Comparison of ENCODE assay signal across 8 cellular contexts in the genomic region with DNA sequence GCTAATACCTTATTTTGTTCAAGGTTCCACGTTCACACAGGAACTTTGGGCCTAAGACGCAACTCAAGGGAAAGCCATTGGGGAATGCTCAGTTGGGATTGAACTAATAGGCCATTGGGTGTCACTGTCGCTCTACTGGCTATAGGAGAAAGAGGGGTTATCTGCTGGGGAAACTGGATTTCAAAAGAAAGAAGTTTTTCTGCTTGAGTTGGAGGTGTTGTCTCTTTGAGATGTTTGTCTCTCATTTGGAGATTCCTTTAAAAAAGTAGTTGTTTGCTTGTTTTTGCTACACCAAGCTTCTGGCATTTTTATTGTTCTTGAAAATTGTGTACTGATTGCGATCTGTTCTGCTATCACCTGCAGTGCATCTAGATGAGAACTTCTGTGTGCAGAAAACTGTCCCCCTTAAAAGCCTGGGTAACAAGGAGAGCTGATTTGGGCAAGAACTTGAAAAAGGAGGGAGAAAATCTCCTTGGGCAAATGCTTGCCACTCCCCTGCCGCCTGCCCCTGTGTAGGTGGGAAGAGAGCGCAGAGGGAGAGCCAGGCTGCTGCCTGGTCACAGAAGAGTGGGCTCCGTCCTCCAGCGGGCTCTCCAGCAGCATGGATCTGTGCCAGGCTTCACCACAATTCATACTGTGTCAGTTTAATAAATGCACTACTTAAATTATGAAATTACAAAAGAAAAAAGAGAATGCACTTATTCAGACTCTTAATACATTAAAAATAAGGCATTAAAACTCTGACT. TPM values are rescaled to one million over a fixed set of nuclear protein-coding genes. Genes with fewer than 3 reads are reported as not detected.
DNase-seq lines count a peak whose midpoint lies in the region; ATAC-seq and TF ChIP-seq lines count a peak whose summit lies in the region.

No MANE protein-coding gene starts in this region.

- no peaks in the 10 kb centered on the region for H3K9me3 Mint-ChIP-seq in CD8-positive, alpha-beta T cell
- no peaks in the 10 kb centered on the region for H3K9me3 Mint-ChIP-seq in progenitor cell of endocrine pancreas (ENCODE audit: low read depth)
- no peaks in the 10 kb centered on the region for H3K9me3 Mint-ChIP-seq in activated CD4-positive, alpha-beta memory T cell treated with anti-CD3 and anti-CD28 coated beads, Interleukin-2, amount 10 ng/mL, durations not matched to agents 7 days and 5 days

- no peaks in the 10 kb centered on the region for H3K36me3 ChIP-seq in CD8-positive, alpha-beta T cell (ENCODE audit: insufficient read depth, low read length)
- peaks cover 2% of the 10 kb centered on the region for H3K36me3 ChIP-seq in NT2/D1 (ENCODE audit: insufficient read depth, insufficient read length, low read length)
- H3K36me3 ChIP-seq in effector memory CD4-positive, alpha-beta T cell (ENCODE audit: control insufficient read depth, insufficient read depth, low read length) = no peaks in the 10 kb centered on the region

- H3K4me3 ChIP-seq in CD8-positive, alpha-beta T cell (ENCODE audit: low read depth, low read length) = no peak overlapping the region
- H3K4me3 ChIP-seq in HFF-Myc (replicated peaks; ENCODE audit: low read depth, low read length) (no peak overlapping the region), NT2/D1 (ENCODE audit: insufficient read length, low read depth) (no peak overlapping the region)
- no peak overlapping the region for H3K4me3 ChIP-seq in effector memory CD4-positive, alpha-beta T cell (ENCODE audit: insufficient read depth, low read depth, low read length, poor library complexity, severe bottlenecking)

- TF ChIP-seq CTCF in CD8-positive, alpha-beta T cell (IDR thresholded peaks at IDR 0.05) = peak; percentile 2
- peak; percentile 64 for TF ChIP-seq CTCF in HFF-Myc (IDR thresholded peaks at IDR 0.05; ENCODE audit: low read depth, low read length, missing control alignments)
- peak; percentile 58 for TF ChIP-seq CTCF in progenitor cell of endocrine pancreas (IDR thresholded peaks at IDR 0.05; ENCODE audit: unreplicated experiment)

- CTCF ChIA-PET in CD8-positive, alpha-beta T cell (lab: Charles Lee) = interaction anchor here (0.6 to 4.3 kb wide), 8 partner anchors 8 to 446 kb away, joined by 3 to 22 read pairs (median 4); no protein-coding TSS in a partner anchor
- CTCF ChIA-PET in activated CD4-positive, alpha-beta memory T cell treated with anti-CD3 and anti-CD28 coated beads, Interleukin-2, amount 10 ng/mL, durations not matched to agents 7 days and 5 days (lab: Charles Lee) = interaction anchor here (1.0 to 1.4 kb wide), 3 partner anchors 16 to 21 kb away, joined by 3 to 6 read pairs (median 3); no protein-coding TSS in a partner anchor

- peak overlapping the region; percentile 86 for H3K27ac Mint-ChIP-seq in CD8-positive, alpha-beta T cell
- no peak overlapping the region for H3K27ac Mint-ChIP-seq in progenitor cell of endocrine pancreas
- no peak overlapping the region for H3K27ac Mint-ChIP-seq in activated CD4-positive, alpha-beta memory T cell treated with anti-CD3 and anti-CD28 coated beads, Interleukin-2, amount 10 ng/mL, durations not matched to agents 7 days and 5 days

- no peaks in the 10 kb centered on the region for H3K27me3 Mint-ChIP-seq in CD8-positive, alpha-beta T cell (ENCODE audit: low read depth)
- H3K27me3 Mint-ChIP-seq in progenitor cell of endocrine pancreas = peaks cover 16% of the 10 kb centered on the region
- H3K27me3 Mint-ChIP-seq in activated CD4-positive, alpha-beta memory T cell treated with anti-CD3 and anti-CD28 coated beads, Interleukin-2, amount 10 ng/mL, durations not matched to agents 7 days and 5 days = no peaks in the 10 kb centered on the region

- intact Hi-C loops in CD8-positive, alpha-beta T cell (cut with DNase I, micrococcal nuclease) = loop anchor here (5.0 kb wide), 1 partner anchor 178 kb away; no protein-coding TSS in a partner anchor

- no peaks in the 10 kb centered on the region for H3K9me3 ChIP-seq in CD8-positive, alpha-beta T cell (ENCODE audit: low read length)
- H3K9me3 ChIP-seq in NT2/D1 (ENCODE audit: insufficient read depth, low read length) = no peaks in the 10 kb centered on the region
- no peaks in the 10 kb centered on the region for H3K9me3 ChIP-seq in effector memory CD4-positive, alpha-beta T cell (ENCODE audit: control insufficient read depth, low read length)

- peaks cover 11% of the 10 kb centered on the region for H3K36me3 Mint-ChIP-seq in CD8-positive, alpha-beta T cell
- H3K36me3 Mint-ChIP-seq in progenitor cell of endocrine pancreas (ENCODE audit: insufficient read depth) = no peaks in the 10 kb centered on the region
- peaks cover 11% of the 10 kb centered on the region for H3K36me3 Mint-ChIP-seq in activated CD4-positive, alpha-beta memory T cell treated with anti-CD3 and anti-CD28 coated beads, Interleukin-2, amount 10 ng/mL, durations not matched to agents 7 days and 5 days (ENCODE audit: low read depth)

- no peak for DNase-seq in CD8-positive, alpha-beta T cell
- no peak for DNase-seq in HFF-Myc (ENCODE audit: extremely low read depth, low read depth)
- DNase-seq in NT2/D1 (ENCODE audit: low read depth, low spot score) = no peak
- DNase-seq in effector memory CD4-positive, alpha-beta T cell = no peak
- no peak for DNase-seq in progenitor cell of endocrine pancreas (ENCODE audit: low spot score, unreplicated experiment)
- no peak for DNase-seq in LoVo (ENCODE audit: low spot score)
- no peak for DNase-seq in activated CD4-positive, alpha-beta memory T cell treated with anti-CD3 and anti-CD28 coated beads, Interleukin-2, amount 10 ng/mL, durations not matched to agents 7 days and 5 days

- no peaks in the 10 kb centered on the region for H3K27me3 ChIP-seq in CD8-positive, alpha-beta T cell (ENCODE audit: insufficient read depth, low read length)
- no peaks in the 10 kb centered on the region for H3K27me3 ChIP-seq in NT2/D1 (ENCODE audit: insufficient read depth, insufficient read length)
- no peaks in the 10 kb centered on the region for H3K27me3 ChIP-seq in effector memory CD4-positive, alpha-beta T cell (replicated peaks; ENCODE audit: control insufficient read depth, insufficient read depth, low read length, poor library complexity, severe bottlenecking)

- H3K27ac ChIP-seq in CD8-positive, alpha-beta T cell (ENCODE audit: low read depth, low read length) = no peak overlapping the region
- H3K27ac ChIP-seq in effector memory CD4-positive, alpha-beta T cell (ENCODE audit: insufficient read depth, low read length, poor library complexity, severe bottlenecking) = peak overlapping the region; percentile 22

- peaks cover 73% of the 10 kb centered on the region for H3K4me1 ChIP-seq in CD8-positive, alpha-beta T cell (ENCODE audit: insufficient read depth, low read length)
- H3K4me1 ChIP-seq in NT2/D1 (ENCODE audit: insufficient read depth, insufficient read length) = peaks cover 10% of the 10 kb centered on the region
- peaks cover 64% of the 10 kb centered on the region for H3K4me1 ChIP-seq in effector memory CD4-positive, alpha-beta T cell (ENCODE audit: control insufficient read depth, insufficient read depth, low read length, poor library complexity, severe bottlenecking)

- ATAC-seq in CD8-positive, alpha-beta T cell = no peak
- ATAC-seq in GM21447 (IDR thresholded peaks at IDR 0.05; ENCODE audit: unreplicated experiment) = no peak

- H3K4me1 Mint-ChIP-seq in CD8-positive, alpha-beta T cell (ENCODE audit: low read depth) = peaks cover 78% of the 10 kb centered on the region
- H3K4me1 Mint-ChIP-seq in progenitor cell of endocrine pancreas (ENCODE audit: low read depth) = peaks cover 52% of the 10 kb centered on the region
- H3K4me1 Mint-ChIP-seq in activated CD4-positive, alpha-beta memory T cell treated with anti-CD3 and anti-CD28 coated beads, Interleukin-2, amount 10 ng/mL, durations not matched to agents 7 days and 5 days = peaks cover 66% of the 10 kb centered on the region

- H3K9ac ChIP-seq in NT2/D1 (ENCODE audit: insufficient read length, low read depth) = peak overlapping the region; percentile 56

- POLR2A ChIA-PET in CD8-positive, alpha-beta T cell (lab: Charles Lee) = no interaction called here
- POLR2A ChIA-PET in activated CD4-positive, alpha-beta memory T cell treated with anti-CD3 and anti-CD28 coated beads, Interleukin-2, amount 10 ng/mL, durations not matched to agents 7 days and 5 days (lab: Charles Lee) = no interaction called here

- no peak overlapping the region for H3K4me3 Mint-ChIP-seq in CD8-positive, alpha-beta T cell
- H3K4me3 Mint-ChIP-seq in progenitor cell of endocrine pancreas (ENCODE audit: low read depth) = no peak overlapping the region
- H3K4me3 Mint-ChIP-seq in activated CD4-positive, alpha-beta memory T cell treated with anti-CD3 and anti-CD28 coated beads, Interleukin-2, amount 10 ng/mL, durations not matched to agents 7 days and 5 days = no peak overlapping the region

RNA-seq across cellular contexts. Expression of a gene that starts 39.9 kb away (rescaled TPM):
- total RNA-seq in CD8-positive, alpha-beta T cell = 10 to 100 TPM; 13.5 to 14.2 TPM
- 27.8 and 28.7 TPM in 2 replicates for total RNA-seq in progenitor cell of endocrine pancreas
- 10 to 100 TPM; 18.9 to 20.1 TPM for total RNA-seq in activated CD4-positive, alpha-beta memory T cell treated with anti-CD3 and anti-CD28 coated beads, Interleukin-2, amount 10 ng/mL, durations not matched to agents 7 days and 5 days

RNA-seq across cellular contexts. Expression of a gene that starts 42.3 kb away (rescaled TPM):
- 10 to 100 TPM in 1 of 2 experiments, 1 to 10 TPM in 1; 10.0 to 10.4 TPM for total RNA-seq in CD8-positive, alpha-beta T cell
- 47.9 and 54.4 TPM in 2 replicates for total RNA-seq in progenitor cell of endocrine pancreas
- 10 to 100 TPM; 23.5 to 24.2 TPM for total RNA-seq in activated CD4-positive, alpha-beta memory T cell treated with anti-CD3 and anti-CD28 coated beads, Interleukin-2, amount 10 ng/mL, durations not matched to agents 7 days and 5 days

Comparison
In these comparisons a context has a peak if more than half of its experiments do, and no peak if none do; other contexts are left out.
1. CTCF ChIP-seq: peak in every context shown above with its lines; median percentile 64 in HFF-Myc; 58 in progenitor cell of endocrine pancreas; 2 in CD8-positive, alpha-beta T cell.